23 cellular contexts compared by ENCODE assay signal in genomic region chr18:11407900-11408299, GRCh38.
DNase-seq lines count a peak whose midpoint lies in the region; ATAC-seq and TF ChIP-seq lines count a peak whose summit lies in the region.
"Had no signal": no experiment of that assay in that cellular context is flagged by ENCODE, and none has a peak within 500 bp of the region (broad histone marks: within the 10 kb centered on the region; RNA-seq: fewer than 3 reads in every experiment).

No MANE protein-coding gene starts in this region.

- WGBS in upper lobe of left lung, 2 donors, result 76 to 82% methylated on average over 3 of the region's 3 CpGs

- H3K9me3 ChIP-seq in upper lobe of left lung (no peaks in the 10 kb centered on the region), BE2C (no peaks in the 10 kb centered on the region)
- H3K9me3 ChIP-seq: spleen, vagina had no signal

- TF ChIP-seq EP300 in upper lobe of left lung (IDR thresholded peaks at IDR 0.05), result no peak

- DNase-seq in AG10803 (ENCODE audit: low read depth) (peak; percentile 88), HS-5 (ENCODE audit: low read depth) (peak; percentile 29), astrocyte of the hippocampus (ENCODE audit: low read depth, low spot score) (peak; percentile 17), inferior parietal cortex (ENCODE audit: extremely low spot score) (peak; percentile 7), upper lobe of left lung (no peak), BE2C (no peak), progenitor cell of endocrine pancreas (ENCODE audit: low spot score, unreplicated experiment) (no peak)
- DNase-seq: activated CD4-positive, alpha-beta T cell treated with anti-CD3 and anti-CD28 coated beads, Interleukin-2, amount 50 U/mL, for 48 hours; activated naive CD4-positive, alpha-beta T cell treated with Interleukin-2 at 50 U/mL for 16 hours; activated T-cell treated with anti-CD3 and anti-CD28 coated beads for 4 hours; aorta; CD8-positive, alpha-beta T cell; DMS79 treated with DMSO at 0.1 percent for 48 hours; Karpas-422; left colon; NCI-H1105 treated with DMSO at 0.1 percent for 48 hours; NCI-H69; SHP77; spleen; T-helper 1 cell had no signal

- H3K4me1 ChIP-seq in upper lobe of left lung (no peaks in the 10 kb centered on the region), BE2C (no peaks in the 10 kb centered on the region)
- H3K4me1 ChIP-seq: spleen, vagina had no signal

- H3K4me3 ChIP-seq in AG10803 (ENCODE audit: low read length) (no peak overlapping the region), upper lobe of left lung (no peak overlapping the region), BE2C (ENCODE audit: low read depth, low read length) (no peak overlapping the region)
- H3K4me3 ChIP-seq: spleen, vagina had no signal

- H3K9me3 Mint-ChIP-seq in activated T-helper 17 cell treated with anti-CD3 and anti-CD28 coated beads, Interleukin-2, amount 50 U/mL, for 72 hours, result no peaks in the 10 kb centered on the region
- no peaks in the 10 kb centered on the region for H3K9me3 Mint-ChIP-seq in progenitor cell of endocrine pancreas (ENCODE audit: low read depth)
- H3K9me3 Mint-ChIP-seq: CD8-positive, alpha-beta T cell; mesothelial cell of epicardium had no signal

- no peaks in the 10 kb centered on the region for H3K4me1 Mint-ChIP-seq in activated T-helper 17 cell treated with anti-CD3 and anti-CD28 coated beads, Interleukin-2, amount 50 U/mL, for 72 hours
- peaks cover 7% of the 10 kb centered on the region for H3K4me1 Mint-ChIP-seq in progenitor cell of endocrine pancreas (ENCODE audit: low read depth)

- no peak overlapping the region for H3K27ac Mint-ChIP-seq in activated T-helper 17 cell treated with anti-CD3 and anti-CD28 coated beads, Interleukin-2, amount 50 U/mL, for 72 hours
- H3K27ac Mint-ChIP-seq in progenitor cell of endocrine pancreas, result no peak overlapping the region
- H3K27ac Mint-ChIP-seq: CD8-positive, alpha-beta T cell; mesothelial cell of epicardium had no signal

- no peaks in the 10 kb centered on the region for H3K27me3 ChIP-seq in upper lobe of left lung
- H3K27me3 ChIP-seq in BE2C, result no peaks in the 10 kb centered on the region
- H3K27me3 ChIP-seq: spleen, vagina had no signal

- no peak for TF ChIP-seq POLR2A in upper lobe of left lung (IDR thresholded peaks at IDR 0.05)

- no peak overlapping the region for H3K4me3 Mint-ChIP-seq in activated T-helper 17 cell treated with anti-CD3 and anti-CD28 coated beads, Interleukin-2, amount 50 U/mL, for 72 hours
- no peak overlapping the region for H3K4me3 Mint-ChIP-seq in progenitor cell of endocrine pancreas (ENCODE audit: low read depth)
- H3K4me3 Mint-ChIP-seq: CD8-positive, alpha-beta T cell; mesothelial cell of epicardium had no signal

- H3K36me3 ChIP-seq in upper lobe of left lung, result no peaks in the 10 kb centered on the region
- H3K36me3 ChIP-seq in BE2C, result no peaks in the 10 kb centered on the region
- H3K36me3 ChIP-seq: spleen, vagina had no signal

- TF ChIP-seq CTCF in AG10803 (conservative IDR thresholded peaks at IDR 0.05; ENCODE audit: low read length) (no peak), upper lobe of left lung (IDR thresholded peaks at IDR 0.05) (no peak), BE2C (IDR thresholded peaks at IDR 0.05; ENCODE audit: low read depth, low read length) (no peak), progenitor cell of endocrine pancreas (IDR thresholded peaks at IDR 0.05; ENCODE audit: unreplicated experiment) (no peak)

- no peak overlapping the region for H3K27ac ChIP-seq in upper lobe of left lung
- H3K27ac ChIP-seq: spleen, vagina had no signal

- ATAC-seq in activated T-helper 17 cell treated with anti-CD3 and anti-CD28 coated beads, Interleukin-2, amount 50 U/mL, for 72 hours (replicated peaks), result no peak
- ATAC-seq in upper lobe of left lung (ENCODE audit: low FRiP score in 2 of 2), result no peak
- ATAC-seq: CD8-positive, alpha-beta T cell; left colon had no signal

- H3K36me3 Mint-ChIP-seq in activated T-helper 17 cell treated with anti-CD3 and anti-CD28 coated beads, Interleukin-2, amount 50 U/mL, for 72 hours (ENCODE audit: low read depth), result no peaks in the 10 kb centered on the region
- no peaks in the 10 kb centered on the region for H3K36me3 Mint-ChIP-seq in progenitor cell of endocrine pancreas (ENCODE audit: insufficient read depth)
- H3K36me3 Mint-ChIP-seq: CD8-positive, alpha-beta T cell; mesothelial cell of epicardium had no signal

- H3K27me3 Mint-ChIP-seq in activated T-helper 17 cell treated with anti-CD3 and anti-CD28 coated beads, Interleukin-2, amount 50 U/mL, for 72 hours, result peaks cover 4% of the 10 kb centered on the region
- peaks cover 3% of the 10 kb centered on the region for H3K27me3 Mint-ChIP-seq in progenitor cell of endocrine pancreas

Comparison
In these comparisons a context has a peak if more than half of its experiments do, and no peak if none do; other contexts are left out.
1. DNase-seq: peak in AG10803 (single experiment), HS-5 (single experiment), astrocyte of the hippocampus (single experiment) and inferior parietal cortex (single experiment); none in upper lobe of left lung (0 of 2), BE2C (single experiment) and progenitor cell of endocrine pancreas (single experiment).